ENCODE assay signal across 19 cellular contexts in the genomic region with DNA sequence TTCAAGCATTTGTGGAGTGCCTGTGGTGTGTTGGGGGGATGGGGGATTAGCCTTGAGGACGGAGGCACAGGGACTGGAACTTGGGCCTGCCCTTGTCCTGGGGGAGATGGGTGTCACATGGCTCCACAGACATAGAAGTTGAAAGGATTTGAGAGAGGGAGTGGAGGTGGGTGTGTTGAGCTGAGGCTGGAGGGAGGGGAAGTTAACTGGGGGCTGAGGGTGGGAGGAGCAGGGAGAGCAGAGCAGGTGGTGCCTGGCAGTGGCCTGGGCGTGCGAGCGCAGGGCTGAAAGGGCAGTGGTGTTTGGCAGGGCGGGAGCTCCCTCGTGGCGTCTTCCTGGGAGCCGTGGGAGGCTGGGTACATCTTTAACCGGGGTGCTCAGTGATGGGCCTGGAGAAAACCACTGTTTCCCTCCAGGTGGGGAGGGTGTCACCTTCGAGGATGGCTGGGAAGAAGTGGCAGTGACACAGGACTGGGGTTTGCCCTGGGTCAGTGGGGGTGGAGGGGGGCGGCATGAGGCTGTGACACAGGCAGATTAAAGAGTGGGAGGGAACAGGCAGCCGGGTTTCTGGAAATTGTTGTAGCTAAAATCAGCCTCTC. TPM values are rescaled to one million over a fixed set of nuclear protein-coding genes. Genes with fewer than 3 reads are reported as not detected.
DNase-seq lines count a peak whose midpoint lies in the region; ATAC-seq, FAIRE-seq and TF ChIP-seq lines count a peak whose summit lies in the region.
"Had no signal": no experiment of that assay in that cellular context is flagged by ENCODE, and none has a peak within 500 bp of the region (broad histone marks: within the 10 kb centered on the region; RNA-seq: fewer than 3 reads in every experiment).

No MANE protein-coding gene starts in this region.

- no peak overlapping the region for H3K27ac ChIP-seq in CD8-positive, alpha-beta T cell (ENCODE audit: low read depth, low read length)
- no peak overlapping the region for H3K27ac ChIP-seq in astrocyte (ENCODE audit: low read depth, low read length)
- no peak overlapping the region for H3K27ac ChIP-seq in neural progenitor cell
- H3K27ac ChIP-seq in esophagus muscularis mucosa (replicated peaks in 1 of 4): no peak overlapping the region
- H3K27ac ChIP-seq: body of pancreas, tibial artery had no signal

- H3K9me2 ChIP-seq in Loucy (replicated peaks; ENCODE audit: low read depth, low read length): no peaks in the 10 kb centered on the region

- H3F3A ChIP-seq in Loucy (ENCODE audit: low read depth) (no peaks in the 10 kb centered on the region), neural progenitor cell (ENCODE audit: low read depth) (no peaks in the 10 kb centered on the region)

- peaks cover 56% of the 10 kb centered on the region for H3K36me3 Mint-ChIP-seq in CD8-positive, alpha-beta T cell
- H3K36me3 Mint-ChIP-seq in astrocyte (ENCODE audit: low read depth, unreplicated experiment) (peaks cover 18% of the 10 kb centered on the region), neural progenitor cell (peaks cover 23% of the 10 kb centered on the region)

- no peak for TF ChIP-seq CTCF in CD8-positive, alpha-beta T cell (IDR thresholded peaks at IDR 0.05)
- TF ChIP-seq CTCF in Loucy (conservative IDR thresholded peaks at IDR 0.05; ENCODE audit: low read length) (no peak), astrocyte (IDR thresholded peaks at IDR 0.05; ENCODE audit: insufficient read depth, low read depth, low read length) (no peak), neural progenitor cell (IDR thresholded peaks at IDR 0.05) (no peak), esophagus muscularis mucosa (IDR thresholded peaks at IDR 0.05) (no peak)

- H4K20me1 ChIP-seq in Loucy (ENCODE audit: insufficient read depth, low read length, poor library complexity, severe bottlenecking) (peaks cover 10% of the 10 kb centered on the region), astrocyte (ENCODE audit: insufficient read depth, low read length) (peaks cover 90% of the 10 kb centered on the region), neural progenitor cell (ENCODE audit: low read depth) (peaks cover 3% of the 10 kb centered on the region)

- peaks cover 25% of the 10 kb centered on the region for H3K4me1 ChIP-seq in CD8-positive, alpha-beta T cell (ENCODE audit: insufficient read depth, low read length)
- H3K4me1 ChIP-seq in Loucy (ENCODE audit: insufficient read depth, low read length, poor library complexity, severe bottlenecking) (peaks cover 27% of the 10 kb centered on the region), astrocyte (ENCODE audit: insufficient read depth, low read length) (no peaks in the 10 kb centered on the region), neural progenitor cell (no peaks in the 10 kb centered on the region), esophagus muscularis mucosa (peaks cover 5 to 21% (median 14%) of the 10 kb centered on the region in 4 donors)

- peaks cover 38% of the 10 kb centered on the region for H3K79me2 ChIP-seq in Loucy (ENCODE audit: insufficient read depth, low read length)
- peaks cover 30% of the 10 kb centered on the region for H3K79me2 ChIP-seq in astrocyte (ENCODE audit: insufficient read depth, low read length)
- H3K79me2 ChIP-seq in neural progenitor cell (ENCODE audit: low read depth): peaks cover 5% of the 10 kb centered on the region

- no peaks in the 10 kb centered on the region for H3K27me3 ChIP-seq in CD8-positive, alpha-beta T cell (ENCODE audit: insufficient read depth, low read length)
- H3K27me3 ChIP-seq in Loucy (ENCODE audit: insufficient read depth, low read length, poor library complexity, severe bottlenecking) (no peaks in the 10 kb centered on the region), astrocyte (ENCODE audit: insufficient read depth, low read length) (no peaks in the 10 kb centered on the region), neural progenitor cell (no peaks in the 10 kb centered on the region), esophagus muscularis mucosa (no peaks in the 10 kb centered on the region)
- H3K27me3 ChIP-seq: body of pancreas, tibial artery had no signal

- no peak for ATAC-seq in CD8-positive, alpha-beta T cell
- no peak for ATAC-seq in HG03354 (IDR thresholded peaks at IDR 0.05; ENCODE audit: poor library complexity, severe bottlenecking, unreplicated experiment)
- ATAC-seq: body of pancreas, esophagus mucosa, GM23338 had no signal

- no peaks in the 10 kb centered on the region for H3K9me3 ChIP-seq in CD8-positive, alpha-beta T cell (ENCODE audit: low read length)
- H3K9me3 ChIP-seq in Loucy (ENCODE audit: insufficient read depth, low read depth, low read length) (no peaks in the 10 kb centered on the region), astrocyte (ENCODE audit: insufficient read depth, low read depth, low read length) (no peaks in the 10 kb centered on the region), neural progenitor cell (ENCODE audit: low read depth) (no peaks in the 10 kb centered on the region), esophagus muscularis mucosa (no peaks in the 10 kb centered on the region)
- H3K9me3 ChIP-seq: body of pancreas, tibial artery had no signal

- peaks cover 40% of the 10 kb centered on the region for H3K4me1 Mint-ChIP-seq in CD8-positive, alpha-beta T cell (ENCODE audit: low read depth)
- peaks cover 8% of the 10 kb centered on the region for H3K4me1 Mint-ChIP-seq in astrocyte (ENCODE audit: low read depth, unreplicated experiment)
- peaks cover 7% of the 10 kb centered on the region for H3K4me1 Mint-ChIP-seq in neural progenitor cell

- H3K4me2 ChIP-seq in Loucy (ENCODE audit: low read depth, low read length, poor library complexity, severe bottlenecking) (peak overlapping the region; percentile 57), astrocyte (ENCODE audit: low read length) (no peak overlapping the region), neural progenitor cell (no peak overlapping the region)
- H3K4me2 ChIP-seq: GM23338, smooth muscle cell had no signal

- peaks cover 12% of the 10 kb centered on the region for H3K36me3 ChIP-seq in CD8-positive, alpha-beta T cell (ENCODE audit: insufficient read depth, low read length)
- peaks cover 36% of the 10 kb centered on the region; the same call in 1 of the 2 replicates for H3K36me3 ChIP-seq in Loucy (ENCODE audit: insufficient read depth, low read length)
- peaks cover 4% of the 10 kb centered on the region for H3K36me3 ChIP-seq in astrocyte (ENCODE audit: insufficient read depth, low read length)
- no peaks in the 10 kb centered on the region for H3K36me3 ChIP-seq in neural progenitor cell
- peaks cover 33 to 73% (median 66%) of the 10 kb centered on the region in 4 donors for H3K36me3 ChIP-seq in esophagus muscularis mucosa

- H3K9me3 Mint-ChIP-seq in CD8-positive, alpha-beta T cell: no peaks in the 10 kb centered on the region
- H3K9me3 Mint-ChIP-seq in astrocyte (ENCODE audit: unreplicated experiment) (peaks cover 2% of the 10 kb centered on the region), neural progenitor cell (no peaks in the 10 kb centered on the region)
- H3K9me3 Mint-ChIP-seq: GM23338 had no signal

- peak overlapping the region; percentile 52 for H3K4me3 Mint-ChIP-seq in CD8-positive, alpha-beta T cell
- H3K4me3 Mint-ChIP-seq in astrocyte (ENCODE audit: unreplicated experiment): peak overlapping the region; percentile 77
- no peak overlapping the region for H3K4me3 Mint-ChIP-seq in neural progenitor cell
- H3K4me3 Mint-ChIP-seq: GM23338 had no signal

- POLR2A ChIA-PET in CD8-positive, alpha-beta T cell (lab: Charles Lee): no interaction called here

- intact Hi-C loops in CD8-positive, alpha-beta T cell (cut with DNase I, micrococcal nuclease): loop anchor here (5.0 kb wide), 1 partner anchor 44 kb away; a partner anchor contains a TSS
- intact Hi-C loops in esophagus muscularis mucosa (cut with DNase I): no loop called here

- FAIRE-seq in astrocyte (lab: Jason Lieb, UNC): no peak

- H3K27ac Mint-ChIP-seq in CD8-positive, alpha-beta T cell: peak overlapping the region; percentile 55
- H3K27ac Mint-ChIP-seq in astrocyte (ENCODE audit: unreplicated experiment): no peak overlapping the region
- peak overlapping the region; percentile 1 for H3K27ac Mint-ChIP-seq in neural progenitor cell
- H3K27ac Mint-ChIP-seq: GM23338, progenitor cell of endocrine pancreas had no signal

- 87% methylated on average over 9 of the region's 12 CpGs for WGBS in esophagus muscularis mucosa

- H3K9ac ChIP-seq in Loucy (ENCODE audit: low read depth, low read length, poor library complexity, severe bottlenecking): no peak overlapping the region
- H3K9ac ChIP-seq in astrocyte (ENCODE audit: low read length): no peak overlapping the region
- no peak overlapping the region for H3K9ac ChIP-seq in neural progenitor cell

- H3K27me3 Mint-ChIP-seq in CD8-positive, alpha-beta T cell (ENCODE audit: low read depth): no peaks in the 10 kb centered on the region
- H3K27me3 Mint-ChIP-seq in astrocyte (ENCODE audit: low read depth, unreplicated experiment) (no peaks in the 10 kb centered on the region), neural progenitor cell (ENCODE audit: insufficient read depth, low read depth) (peaks cover 2% of the 10 kb centered on the region)
- H3K27me3 Mint-ChIP-seq: progenitor cell of endocrine pancreas had no signal

- H2AFZ ChIP-seq in Loucy (ENCODE audit: low read length) (no peak overlapping the region), astrocyte (ENCODE audit: low read depth, low read length) (no peak overlapping the region), neural progenitor cell (replicated peaks) (no peak overlapping the region)
- H2AFZ ChIP-seq: GM23338 had no signal

- TF ChIP-seq POLR2A in esophagus muscularis mucosa (IDR thresholded peaks at IDR 0.05; ENCODE audit: low read depth): no peak

- no peak for TF ChIP-seq EP300 in esophagus muscularis mucosa (IDR thresholded peaks at IDR 0.05)

- H3K4me3 ChIP-seq in CD8-positive, alpha-beta T cell (ENCODE audit: low read depth, low read length): no peak overlapping the region
- H3K4me3 ChIP-seq in Loucy (ENCODE audit: low read length, poor library complexity, severe bottlenecking) (peak overlapping the region; percentile 33), astrocyte (ENCODE audit: insufficient read depth, low read depth, low read length) (no peak overlapping the region), neural progenitor cell (no peak overlapping the region), esophagus muscularis mucosa (no peak overlapping the region)
- H3K4me3 ChIP-seq: body of pancreas, GM23338, lung, smooth muscle cell, tibial artery had no signal

- CTCF ChIA-PET in CD8-positive, alpha-beta T cell (lab: Charles Lee): no interaction called here

- DNase-seq in CD8-positive, alpha-beta T cell: no peak
- DNase-seq in astrocyte (ENCODE audit: low read depth) (no peak), neural progenitor cell (ENCODE audit: low spot score) (no peak), SIG-M5 treated with dmso at 0.1 percent for 504 hours (lab: John Stamatoyannopoulos, UW; ENCODE audit: unreplicated experiment) (no peak), esophagus muscularis mucosa (ENCODE audit: extremely low spot score) (no peak)
- DNase-seq: activated effector memory CD4-positive, alpha-beta T cell treated with Interleukin-2 at 50 U/mL for 16 hours; body of pancreas; dermis blood vessel endothelial cell; DMS53; NCI-H1417; NCI-H774; tibial artery had no signal

RNA-seq across cellular contexts. Expression of a gene that starts 45.5 kb away (rescaled TPM):
- 10 to 100 TPM; 38.6 to 44.3 TPM for total RNA-seq in CD8-positive, alpha-beta T cell
- total RNA-seq in astrocyte (105 and 110 TPM in 2 replicates), neural progenitor cell (ENCODE audit: low replicate concordance) (50.4 and 67.5 TPM in 2 replicates), esophagus muscularis mucosa (10 to 100 TPM; 49.5 to 82.6 (median 72.2) TPM)
